Comparison of ENCODE assay signal across 19 cellular contexts in genomic region chr12:111730420-111730819, GRCh38. TPM values are rescaled to one million over a fixed set of nuclear protein-coding genes. Genes with fewer than 3 reads are reported as not detected.
DNase-seq lines count a peak whose midpoint lies in the region; ATAC-seq and TF ChIP-seq lines count a peak whose summit lies in the region.
"Had no signal": no experiment of that assay in that cellular context is flagged by ENCODE, and none has a peak within 500 bp of the region (broad histone marks: within the 10 kb centered on the region; RNA-seq: fewer than 3 reads in every experiment).

No MANE protein-coding gene starts in this region.

- H3K9me2 ChIP-seq in OCI-LY1 (ENCODE audit: low read depth, low read length): no peaks in the 10 kb centered on the region

- H3K27ac ChIP-seq in OCI-LY1 (ENCODE audit: low read depth, low read length, poor library complexity, severe bottlenecking): peak overlapping the region; percentile 84
- H3K27ac ChIP-seq: 22Rv1, PC-9, SJCRH30 had no signal

- no peaks in the 10 kb centered on the region for H3K27me3 ChIP-seq in OCI-LY1 (ENCODE audit: insufficient read depth, low read length)
- H3K27me3 ChIP-seq: SJCRH30 had no signal

- peak overlapping the region; percentile 38; the same call in 1 of the 2 replicates for H3K9ac ChIP-seq in OCI-LY1 (ENCODE audit: low read length)

- no peaks in the 10 kb centered on the region for H3K79me2 ChIP-seq in OCI-LY1 (ENCODE audit: insufficient read depth, low read length)

- no peaks in the 10 kb centered on the region for H3K9me3 Mint-ChIP-seq in activated B cell treated with CpG ODN at 0.5 μM for 24 hours
- H3K9me3 Mint-ChIP-seq in stimulated activated naive B cell treated with anti-CD40 and anti-IgM and Interleukin-4, amounts not matched to agents 10 μg/mL and 1 μg/mL and 100 μg/mL, for 72 hours: no peaks in the 10 kb centered on the region
- H3K9me3 Mint-ChIP-seq: CD4-positive, alpha-beta T cell had no signal

- no peaks in the 10 kb centered on the region for H3F3A ChIP-seq in OCI-LY1 (ENCODE audit: insufficient read depth, low read length)

- DNase-seq in NCI-H146 (lab: John Stamatoyannopoulos, UW) (peak; percentile 33), NCI-H146 treated with DMSO at 0.1 percent for 48 hours (lab: John Stamatoyannopoulos, UW; ENCODE audit: unreplicated experiment) (no peak), activated B cell treated with CpG ODN at 0.5 μM for 24 hours (no peak), foreskin melanocyte (no peak)
- no peak for DNase-seq in stimulated activated naive B cell treated with anti-CD40 and anti-IgM and Interleukin-4, amounts not matched to agents 10 μg/mL and 1 μg/mL and 100 μg/mL, for 72 hours
- DNase-seq: AML-193; Caco-2; CD4-positive, alpha-beta T cell; GF-D8; NCI-H1105; NCI-H1694 treated with DMSO at 0.1 percent for 48 hours; NCI-H510A treated with DMSO at 0.1 percent for 48 hours; PC-9; SJCRH30; SW 1271 had no signal

- no peak overlapping the region for H3K4me3 ChIP-seq in OCI-LY1 (ENCODE audit: low read depth, low read length, poor library complexity, severe bottlenecking)
- H3K4me3 ChIP-seq: PC-9, SJCRH30 had no signal

- TF ChIP-seq CTCF in OCI-LY1 (IDR thresholded peaks at IDR 0.05; ENCODE audit: low read length): no peak
- TF ChIP-seq CTCF in activated B cell treated with CpG ODN at 0.5 μM for 24 hours (IDR thresholded peaks at IDR 0.05): no peak

- no peaks in the 10 kb centered on the region for H3K27me3 Mint-ChIP-seq in activated B cell treated with CpG ODN at 0.5 μM for 24 hours
- H3K27me3 Mint-ChIP-seq in stimulated activated naive B cell treated with anti-CD40 and anti-IgM and Interleukin-4, amounts not matched to agents 10 μg/mL and 1 μg/mL and 100 μg/mL, for 72 hours: no peaks in the 10 kb centered on the region
- H3K27me3 Mint-ChIP-seq: CD4-positive, alpha-beta T cell had no signal

- peaks cover 11% of the 10 kb centered on the region for H3K4me1 Mint-ChIP-seq in activated B cell treated with CpG ODN at 0.5 μM for 24 hours
- H3K4me1 Mint-ChIP-seq in stimulated activated naive B cell treated with anti-CD40 and anti-IgM and Interleukin-4, amounts not matched to agents 10 μg/mL and 1 μg/mL and 100 μg/mL, for 72 hours: no peaks in the 10 kb centered on the region

- no peak overlapping the region for H3K4me3 Mint-ChIP-seq in activated B cell treated with CpG ODN at 0.5 μM for 24 hours
- H3K4me3 Mint-ChIP-seq in stimulated activated naive B cell treated with anti-CD40 and anti-IgM and Interleukin-4, amounts not matched to agents 10 μg/mL and 1 μg/mL and 100 μg/mL, for 72 hours: no peak overlapping the region
- H3K4me3 Mint-ChIP-seq: CD4-positive, alpha-beta T cell had no signal

- H2AFZ ChIP-seq in OCI-LY1 (ENCODE audit: low read length): no peak overlapping the region
- H2AFZ ChIP-seq: PC-9 had no signal

- H3K4me1 ChIP-seq in OCI-LY1 (ENCODE audit: insufficient read depth, low read length, severe bottlenecking): peaks cover 14% of the 10 kb centered on the region
- H3K4me1 ChIP-seq: Caco-2, SJCRH30 had no signal

- H3K9me3 ChIP-seq in OCI-LY1 (ENCODE audit: low read length): no peaks in the 10 kb centered on the region
- H3K9me3 ChIP-seq: Caco-2, SJCRH30 had no signal

- peak overlapping the region; percentile 76 for H3K27ac Mint-ChIP-seq in activated B cell treated with CpG ODN at 0.5 μM for 24 hours
- peak overlapping the region; percentile 4 for H3K27ac Mint-ChIP-seq in stimulated activated naive B cell treated with anti-CD40 and anti-IgM and Interleukin-4, amounts not matched to agents 10 μg/mL and 1 μg/mL and 100 μg/mL, for 72 hours
- H3K27ac Mint-ChIP-seq: CD4-positive, alpha-beta T cell had no signal

- H3K36me3 ChIP-seq in OCI-LY1 (ENCODE audit: insufficient read depth, low read length): no peaks in the 10 kb centered on the region
- H3K36me3 ChIP-seq: SJCRH30 had no signal

- H4K20me1 ChIP-seq in OCI-LY1 (ENCODE audit: insufficient read depth, low read length): no peaks in the 10 kb centered on the region

- intact Hi-C loops in activated B cell treated with CpG ODN at 0.5 μM for 24 hours (cut with micrococcal nuclease): no loop called here

- H3K4me2 ChIP-seq in OCI-LY1 (ENCODE audit: low read length): peak overlapping the region; percentile 25; the same call in 1 of the 2 replicates
- H3K4me2 ChIP-seq: PC-9 had no signal

- POLR2A ChIA-PET in activated B cell treated with CpG ODN at 0.5 μM for 24 hours (lab: Charles Lee): interaction anchor here (0.6 kb wide), 1 partner anchor 1361 kb away, joined by 3 read pairs; no protein-coding TSS in a partner anchor

- ATAC-seq in activated B cell treated with CpG ODN at 0.5 μM for 24 hours (ENCODE audit: low read depth): peak; percentile 50
- ATAC-seq in stimulated activated naive B cell treated with anti-CD40 and anti-IgM and Interleukin-4, amounts not matched to agents 10 μg/mL and 1 μg/mL and 100 μg/mL, for 72 hours (replicated peaks): no peak
- no peak for ATAC-seq in GM19324 (IDR thresholded peaks at IDR 0.05; ENCODE audit: low FRiP score, unreplicated experiment)
- no peak for ATAC-seq in HG03045 (IDR thresholded peaks at IDR 0.05; ENCODE audit: unreplicated experiment)

- CTCF ChIA-PET in activated B cell treated with CpG ODN at 0.5 μM for 24 hours (lab: Charles Lee): interaction anchor here (1.6 kb wide), 1 partner anchor 83 kb away, joined by 5 read pairs; no protein-coding TSS in a partner anchor

- H3K36me3 Mint-ChIP-seq in activated B cell treated with CpG ODN at 0.5 μM for 24 hours (ENCODE audit: low read depth): peaks cover 53% of the 10 kb centered on the region
- peaks cover 32 to 54% of the 10 kb centered on the region in 2 donors for H3K36me3 Mint-ChIP-seq in stimulated activated naive B cell treated with anti-CD40 and anti-IgM and Interleukin-4, amounts not matched to agents 10 μg/mL and 1 μg/mL and 100 μg/mL, for 72 hours

RNA-seq across cellular contexts. Expression of gene ALDH2, which starts 36.3 kb away (rescaled TPM):
- total RNA-seq in activated B cell treated with CpG ODN at 0.5 μM for 24 hours: 36.0 and 37.4 TPM in 2 replicates

RNA-seq across cellular contexts. Expression of gene ACAD10, which starts 44.6 kb away (rescaled TPM):
- 33.3 and 45.1 TPM in 2 replicates for total RNA-seq in activated B cell treated with CpG ODN at 0.5 μM for 24 hours

RNA-seq across cellular contexts. Expression of gene BRAP, which starts 44.7 kb away (rescaled TPM):
- total RNA-seq in activated B cell treated with CpG ODN at 0.5 μM for 24 hours: 24.1 and 24.2 TPM in 2 replicates
